Comparison of ENCODE assay signal across 9 cellular contexts in genomic region chr20:43751167-43752050, GRCh38. TPM values are rescaled to one million over a fixed set of nuclear protein-coding genes. Genes with fewer than 3 reads are reported as not detected.
DNase-seq lines count a peak whose midpoint lies in the region; ATAC-seq and TF ChIP-seq lines count a peak whose summit lies in the region.
"Had no signal": no experiment of that assay in that cellular context is flagged by ENCODE, and none has a peak within 500 bp of the region (broad histone marks: within the 10 kb centered on the region; RNA-seq: fewer than 3 reads in every experiment).

No MANE protein-coding gene starts in this region.

- CTCF ChIA-PET in activated CD8-positive, alpha-beta T cell treated with anti-CD3 and anti-CD28 coated beads for 36 hours (lab: Charles Lee): interaction anchor here (0.6 to 4.7 kb wide), 25 partner anchors 9 to 365 kb away, joined by 3 to 60 read pairs (median 4); no protein-coding TSS in a partner anchor

- H4K5ac ChIP-seq in H9 (ENCODE audit: insufficient read length, low read depth, low read length): no peak overlapping the region

- H3K4me3 ChIP-seq in GM08714 (ENCODE audit: low read length) (peak overlapping the region; percentile 29; the same call in 1 of the 2 replicates), mesenchymal stem cell (ENCODE audit: insufficient read depth in 1 of 2, low read depth in 1 of 2, low read length in 2 of 2) (no peak overlapping the region)

- H3K27ac ChIP-seq in mesenchymal stem cell (ENCODE audit: low read length, poor library complexity, severe bottlenecking) (no peak overlapping the region), H9 (ENCODE audit: insufficient read length, low read depth, low read length) (no peak overlapping the region)

- H2BK15ac ChIP-seq in mesenchymal stem cell (ENCODE audit: low read depth, poor library complexity, severe bottlenecking): no peak overlapping the region
- no peak overlapping the region for H2BK15ac ChIP-seq in H9 (ENCODE audit: low read depth, low read length)

- no peak overlapping the region for H2BK5ac ChIP-seq in mesenchymal stem cell (ENCODE audit: low read depth, low read length, poor library complexity, severe bottlenecking)
- no peak overlapping the region for H2BK5ac ChIP-seq in H9 (ENCODE audit: insufficient read length, low read length)

- H3K27ac Mint-ChIP-seq in activated CD8-positive, alpha-beta T cell treated with anti-CD3 and anti-CD28 coated beads for 36 hours: peak overlapping the region; percentile 95
- no peak overlapping the region for H3K27ac Mint-ChIP-seq in H9

- H3K14ac ChIP-seq in mesenchymal stem cell (ENCODE audit: low read length in 2 of 2): no peak overlapping the region
- H3K14ac ChIP-seq in H9 (ENCODE audit: insufficient read depth, low read length): no peak overlapping the region

- H2BK120ac ChIP-seq in mesenchymal stem cell (ENCODE audit: low read depth, low read length) (peak overlapping the region; percentile 98), H9 (ENCODE audit: low read depth, low read length, poor library complexity, severe bottlenecking) (no peak overlapping the region)

- peaks cover 14% of the 10 kb centered on the region for H3K9me3 Mint-ChIP-seq in activated CD8-positive, alpha-beta T cell treated with anti-CD3 and anti-CD28 coated beads for 36 hours
- H3K9me3 Mint-ChIP-seq in H9: no peaks in the 10 kb centered on the region; a peak in 2 of 5 replicates

- H3K36me3 Mint-ChIP-seq in activated CD8-positive, alpha-beta T cell treated with anti-CD3 and anti-CD28 coated beads for 36 hours (ENCODE audit: low read depth): peaks cover 4% of the 10 kb centered on the region
- no peaks in the 10 kb centered on the region for H3K36me3 Mint-ChIP-seq in H9 (ENCODE audit: insufficient read depth in 1 of 3, low read depth in 3 of 3)

- H3K79me1 ChIP-seq in mesenchymal stem cell (replicated peaks; ENCODE audit: low read length, poor library complexity, severe bottlenecking): no peaks in the 10 kb centered on the region
- no peaks in the 10 kb centered on the region for H3K79me1 ChIP-seq in H9 (ENCODE audit: insufficient read depth, low read depth, low read length, poor library complexity, severe bottlenecking)

- peaks cover 40% of the 10 kb centered on the region for H3K4me1 Mint-ChIP-seq in activated CD8-positive, alpha-beta T cell treated with anti-CD3 and anti-CD28 coated beads for 36 hours (ENCODE audit: low read depth)
- H3K4me1 Mint-ChIP-seq in H9: peaks cover 6 to 15% of the 10 kb centered on the region in 2 experiments

- TF ChIP-seq CTCF in activated CD8-positive, alpha-beta T cell treated with anti-CD3 and anti-CD28 coated beads for 36 hours (IDR thresholded peaks at IDR 0.05): no peak
- TF ChIP-seq CTCF in H9 (conservative IDR thresholded peaks at IDR 0.05) (no peak), omental fat pad (IDR thresholded peaks at IDR 0.05) (no peak)

- DNase-seq in HPDE6-E6E7 (ENCODE audit: extremely low spot score): peak; percentile 95
- peak; percentile 85 for DNase-seq in activated CD8-positive, alpha-beta T cell treated with anti-CD3 and anti-CD28 coated beads for 36 hours
- DNase-seq in mesenchymal stem cell: peak; percentile 64
- no peak for DNase-seq in H9
- DNase-seq in foreskin melanocyte: no peak
- no peak for DNase-seq in omental fat pad (ENCODE audit: low spot score)

- intact Hi-C loops in activated CD8-positive, alpha-beta T cell treated with anti-CD3 and anti-CD28 coated beads for 36 hours (cut with micrococcal nuclease): loop anchor here (2.0 to 10.0 kb wide), 3 partner anchors 89 to 329 kb away; no protein-coding TSS in a partner anchor

- 87% methylated on average over 11 of the region's 11 CpGs for WGBS in mesenchymal stem cell
- no CpG with 5 or more reads among the region's 11 CpGs for WGBS in H9 (ENCODE audit: extremely low coverage, insufficient read length, low lambda C conversion rate)

- H2BK20ac ChIP-seq in H9 (ENCODE audit: low read depth, low read length, poor library complexity, severe bottlenecking): no peak overlapping the region

- H3K18ac ChIP-seq in mesenchymal stem cell (ENCODE audit: low read depth in 1 of 2, low read length in 2 of 2) (peak overlapping the region; percentile 31 to 89), H9 (ENCODE audit: insufficient read length, low read depth, low read length) (no peak overlapping the region)

- POLR2A ChIA-PET in activated CD8-positive, alpha-beta T cell treated with anti-CD3 and anti-CD28 coated beads for 36 hours (lab: Charles Lee): interaction anchor here (0.5 to 3.2 kb wide), 16 partner anchors 9 to 318 kb away, joined by 3 to 9 read pairs (median 3); partner anchors contain the start of gene IFT52

- H2AFZ ChIP-seq in mesenchymal stem cell (ENCODE audit: low read depth, low read length) (peak overlapping the region; percentile 29), H9 (ENCODE audit: low read length) (no peak overlapping the region)

- H4K8ac ChIP-seq in mesenchymal stem cell (ENCODE audit: low read length) (peak overlapping the region; percentile 87), H9 (replicated peaks; ENCODE audit: insufficient read length, low read depth, low read length) (no peak overlapping the region)

- H3K9me3 ChIP-seq in mesenchymal stem cell (ENCODE audit: control insufficient read depth, low read length) (no peaks in the 10 kb centered on the region), H9 (ENCODE audit: control insufficient read depth, low read depth, low read length) (no peaks in the 10 kb centered on the region)

- H3K23ac ChIP-seq in mesenchymal stem cell (ENCODE audit: low read length in 2 of 2) (no peak overlapping the region), H9 (ENCODE audit: insufficient read length, low read depth, low read length) (no peak overlapping the region)

- H2BK12ac ChIP-seq in mesenchymal stem cell (ENCODE audit: low read length in 2 of 2) (peak overlapping the region; percentile 87 to 91), H9 (ENCODE audit: insufficient read length, low read depth, low read length) (no peak overlapping the region)

- H2AK5ac ChIP-seq in mesenchymal stem cell (ENCODE audit: low read length, severe bottlenecking) (peak overlapping the region; percentile 20), H9 (ENCODE audit: insufficient read length, low read length) (no peak overlapping the region)

- H3K4ac ChIP-seq in mesenchymal stem cell (ENCODE audit: low read depth in 1 of 2, low read length in 2 of 2): peak overlapping the region; percentile 7 to 74
- no peak overlapping the region for H3K4ac ChIP-seq in H9 (ENCODE audit: low read depth, low read length)

- no peaks in the 10 kb centered on the region for H4K20me1 ChIP-seq in H9 (ENCODE audit: control insufficient read depth, insufficient read depth, insufficient read length)

- peaks cover 8% of the 10 kb centered on the region for H3K27me3 Mint-ChIP-seq in activated CD8-positive, alpha-beta T cell treated with anti-CD3 and anti-CD28 coated beads for 36 hours
- H3K27me3 Mint-ChIP-seq in H9 (ENCODE audit: low read depth): peaks cover 9% of the 10 kb centered on the region

- peak overlapping the region; percentile 51 for H3K4me3 Mint-ChIP-seq in activated CD8-positive, alpha-beta T cell treated with anti-CD3 and anti-CD28 coated beads for 36 hours
- no peak overlapping the region for H3K4me3 Mint-ChIP-seq in H9

- no peaks in the 10 kb centered on the region for H3K23me2 ChIP-seq in H9 (ENCODE audit: insufficient read length, low read depth, low read length, poor library complexity, severe bottlenecking)

- H3T11ph ChIP-seq in H9 (ENCODE audit: low read length): no peak overlapping the region

- ATAC-seq in GM21390 (IDR thresholded peaks at IDR 0.05; ENCODE audit: unreplicated experiment) (peak; percentile 75), omental fat pad (ENCODE audit: low FRiP score) (no peak)
- ATAC-seq in activated CD8-positive, alpha-beta T cell treated with anti-CD3 and anti-CD28 coated beads for 36 hours: peak; percentile 85

- H3K4me2 ChIP-seq in mesenchymal stem cell (ENCODE audit: low read length, poor library complexity, severe bottlenecking) (no peak overlapping the region), H9 (ENCODE audit: insufficient read depth, insufficient read length, low read length) (no peak overlapping the region)

- H3K4me1 ChIP-seq in mesenchymal stem cell (ENCODE audit: control insufficient read depth, insufficient read depth, low read depth, low read length) (peaks cover 16% of the 10 kb centered on the region), H9 (ENCODE audit: insufficient read depth, low read length) (no peaks in the 10 kb centered on the region)

- H3K36me3 ChIP-seq in mesenchymal stem cell (ENCODE audit: control insufficient read depth in 1 of 2, insufficient read depth in 2 of 2, low read depth in 1 of 2, low read length in 2 of 2): no peaks in the 10 kb centered on the region

- no peaks in the 10 kb centered on the region for H3K79me2 ChIP-seq in H9 (ENCODE audit: insufficient read depth, low read length)

- H3K27me3 ChIP-seq in mesenchymal stem cell (ENCODE audit: control insufficient read depth in 1 of 2, insufficient read depth in 1 of 2, low read length in 2 of 2): peaks cover 0 to 3% of the 10 kb centered on the region in 2 experiments
- H3K27me3 ChIP-seq in H9 (ENCODE audit: insufficient read depth, low read length): no peaks in the 10 kb centered on the region

- H3K56ac ChIP-seq in H9 (ENCODE audit: insufficient read length, low read depth, low read length): no peak overlapping the region

- peak overlapping the region; percentile 76 for H4K91ac ChIP-seq in mesenchymal stem cell (ENCODE audit: low read length)
- no peak overlapping the region for H4K91ac ChIP-seq in H9 (ENCODE audit: insufficient read length, low read depth, low read length)

- H3K9ac ChIP-seq in mesenchymal stem cell (ENCODE audit: low read length) (no peak overlapping the region), H9 (ENCODE audit: extremely low read depth, insufficient read length, low read length) (no peak overlapping the region)

RNA-seq across cellular contexts. Expression of gene GTSF1L, which starts 24.6 kb away (rescaled TPM):
- not detected for total RNA-seq in activated CD8-positive, alpha-beta T cell treated with anti-CD3 and anti-CD28 coated beads for 36 hours
- polyA plus RNA-seq in mesenchymal stem cell (2013, experiment 1 of 2): not detected
- polyA plus RNA-seq in mesenchymal stem cell (2013, experiment 2 of 2): not detected
- not detected in 2 replicates for total RNA-seq in H9 (2021)
- total RNA-seq in omental fat pad: not detected
- total RNA-seq: T-helper 1 cell treated with Interleukin-12 subunit alpha and Interleukin-12 subunit beta and Interleukin-4 antibody, amounts not matched to agents 30 ng/mL and 1 ng/mL, for 36 hours had no signal

Comparison
In these comparisons a context has a peak if more than half of its experiments do, and no peak if none do; other contexts are left out.
1. DNase-seq: peak in HPDE6-E6E7 (single experiment), activated CD8-positive, alpha-beta T cell treated with anti-CD3 and anti-CD28 coated beads for 36 hours (single experiment) and mesenchymal stem cell (single experiment); none in H9 (single experiment), foreskin melanocyte (single experiment) and omental fat pad (single experiment).